17 cellular contexts compared by ENCODE assay signal in genomic region chr7:85535974-85536729, GRCh38.
DNase-seq lines count a peak whose midpoint lies in the region; ATAC-seq and TF ChIP-seq lines count a peak whose summit lies in the region.
"Had no signal": no experiment of that assay in that cellular context is flagged by ENCODE, and none has a peak within 500 bp of the region (broad histone marks: within the 10 kb centered on the region; RNA-seq: fewer than 3 reads in every experiment).

No MANE protein-coding gene starts in this region.

- H3K4me3 ChIP-seq in AG10803 (ENCODE audit: low read length): no peak overlapping the region
- no peak overlapping the region for H3K4me3 ChIP-seq in GM23338

- intact Hi-C loops in Right ventricle myocardium superior (cut with DNase I): no loop called here

- H3K36me3 Mint-ChIP-seq in GM23338 (ENCODE audit: low read depth) (no peaks in the 10 kb centered on the region), mesothelial cell of epicardium (peaks cover 7% of the 10 kb centered on the region)
- H3K36me3 Mint-ChIP-seq: CD14-positive monocyte; CD8-positive, alpha-beta T cell; IgD-negative memory B cell had no signal

- no peaks in the 10 kb centered on the region for H3K9me2 ChIP-seq in GM23338 (ENCODE audit: insufficient read depth)

- H2AFZ ChIP-seq in GM23338: no peak overlapping the region

- no peaks in the 10 kb centered on the region; the same call in 2 of the 3 replicates for H3K9me3 Mint-ChIP-seq in GM23338
- peaks cover 22% of the 10 kb centered on the region for H3K9me3 Mint-ChIP-seq in mesothelial cell of epicardium
- H3K9me3 Mint-ChIP-seq: CD8-positive, alpha-beta T cell; H9; IgD-negative memory B cell had no signal

- peaks cover 2% of the 10 kb centered on the region for H3K27me3 Mint-ChIP-seq in GM23338 (ENCODE audit: insufficient read depth, low read depth, poor library complexity)
- H3K27me3 Mint-ChIP-seq in mesothelial cell of epicardium (ENCODE audit: low read depth): no peaks in the 10 kb centered on the region
- H3K27me3 Mint-ChIP-seq: IgD-negative memory B cell had no signal

- H3K4me3 Mint-ChIP-seq in GM23338 (no peak overlapping the region), mesothelial cell of epicardium (no peak overlapping the region)
- H3K4me3 Mint-ChIP-seq: CD14-positive monocyte; CD8-positive, alpha-beta T cell; H9; IgD-negative memory B cell had no signal

- peak; percentile 61 for DNase-seq in AG10803 (ENCODE audit: low read depth)
- peak; percentile 17 for DNase-seq in GM23338 (ENCODE audit: low spot score)
- peak; percentile 58 for DNase-seq in fibroblast of gingiva (ENCODE audit: low read depth)
- DNase-seq in iris pigment epithelial cell (ENCODE audit: low read depth): peak; percentile 39
- no peak for DNase-seq in mesothelial cell of epicardium (ENCODE audit: low spot score in 2 of 2, unreplicated experiment in 2 of 2)
- DNase-seq in Right ventricle myocardium superior: no peak
- DNase-seq: ACHN; BE2C; CD8-positive, alpha-beta T cell; COR-L47; DND-41; GF-D8; GOT3; H9 had no signal

- no peak overlapping the region for H3K27ac ChIP-seq in GM23338 (ENCODE audit: low read depth)

- H3K4me1 Mint-ChIP-seq in GM23338: peaks cover 5% of the 10 kb centered on the region; the same call in 2 of the 3 replicates
- H3K4me1 Mint-ChIP-seq in mesothelial cell of epicardium: peaks cover 11% of the 10 kb centered on the region
- H3K4me1 Mint-ChIP-seq: CD14-positive monocyte, H9, IgD-negative memory B cell had no signal

- H3K4me1 ChIP-seq in GM23338 (ENCODE audit: insufficient read depth): no peaks in the 10 kb centered on the region
- H3K4me1 ChIP-seq: BE2C had no signal

- no peaks in the 10 kb centered on the region for H3K79me2 ChIP-seq in GM23338 (replicated peaks; ENCODE audit: insufficient read depth)

- H3K36me3 ChIP-seq in GM23338 (ENCODE audit: insufficient read depth): no peaks in the 10 kb centered on the region
- H3K36me3 ChIP-seq: BE2C had no signal

- H3K27ac Mint-ChIP-seq in GM23338 (no peak overlapping the region), mesothelial cell of epicardium (no peak overlapping the region)
- H3K27ac Mint-ChIP-seq: CD14-positive monocyte; CD8-positive, alpha-beta T cell; H9; IgD-negative memory B cell had no signal

- H4K20me1 ChIP-seq in GM23338 (replicated peaks; ENCODE audit: insufficient read depth): no peaks in the 10 kb centered on the region

- H3K4me2 ChIP-seq in GM23338: no peak overlapping the region

- no peaks in the 10 kb centered on the region for H3F3A ChIP-seq in GM23338 (replicated peaks; ENCODE audit: low read depth)

- peak; percentile 72 for ATAC-seq in GM23338
- no peak for ATAC-seq in GM21717 (IDR thresholded peaks at IDR 0.05; ENCODE audit: unreplicated experiment)
- no peak for ATAC-seq in Right ventricle myocardium superior (ENCODE audit: poor library complexity)
- ATAC-seq: CD8-positive, alpha-beta T cell had no signal

- TF ChIP-seq CTCF in AG10803 (conservative IDR thresholded peaks at IDR 0.05; ENCODE audit: low read length) (no peak), GM23338 (conservative IDR thresholded peaks at IDR 0.05; ENCODE audit: low read depth in 2 of 2) (no peak), mesothelial cell of epicardium (IDR thresholded peaks at IDR 0.05; ENCODE audit: unreplicated experiment) (no peak)

- no peaks in the 10 kb centered on the region for H3K27me3 ChIP-seq in GM23338 (ENCODE audit: insufficient read depth)
- H3K27me3 ChIP-seq: BE2C had no signal

TF ChIP-seq in GM23338, 12 proteins besides CTCF, POLR2A, EP300 and RAD21:
- TF ChIP-seq EZH2phosphoT487 (IDR thresholded peaks at IDR 0.05; ENCODE audit: unreplicated experiment) (no peak), POLR2AphosphoS5 (IDR thresholded peaks at IDR 0.05; ENCODE audit: low read depth) (no peak), JUNB (IDR thresholded peaks at IDR 0.05; ENCODE audit: unreplicated experiment) (no peak), ETS1 (IDR thresholded peaks at IDR 0.05) (no peak)

Comparison
In these comparisons a context has a peak if more than half of its experiments do, and no peak if none do; other contexts are left out.
1. DNase-seq: peak in AG10803 (single experiment), GM23338 (single experiment), fibroblast of gingiva (single experiment) and iris pigment epithelial cell (single experiment); none in mesothelial cell of epicardium (0 of 2) and Right ventricle myocardium superior (single experiment).